In the genomic region with DNA sequence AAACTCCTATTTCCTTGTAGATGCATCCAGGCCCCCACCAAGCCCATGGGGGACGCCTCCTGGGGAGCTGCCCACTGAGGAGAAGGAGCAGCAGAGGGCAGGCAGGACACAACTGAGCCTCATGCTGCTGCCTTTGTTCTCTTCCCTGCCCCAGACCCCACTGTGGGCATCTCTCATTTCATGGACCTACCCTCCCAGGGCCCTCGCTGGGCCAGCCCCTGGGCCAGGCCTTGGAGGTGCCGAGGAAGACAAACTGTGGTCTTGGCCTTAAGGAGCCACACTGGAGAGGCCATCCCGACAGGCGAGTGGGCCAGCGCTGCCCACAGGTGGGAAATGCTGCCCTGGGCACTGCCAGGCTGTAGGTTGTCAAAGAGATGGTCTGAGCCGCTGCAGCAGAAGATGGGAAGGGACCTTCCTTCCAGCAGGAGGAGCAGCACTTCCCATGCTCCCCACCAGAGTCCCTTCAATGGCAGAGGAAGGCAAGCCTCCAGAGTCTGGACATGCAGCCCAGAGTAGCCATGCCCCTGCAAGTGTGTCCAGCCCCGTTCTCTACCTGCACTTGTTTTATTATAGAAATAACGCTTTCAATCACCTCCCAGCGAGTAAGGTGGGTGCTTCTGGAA, we compare ENCODE assay signal across 2 cellular contexts.
TF ChIP-seq lines count a peak whose summit lies in the region.

No MANE protein-coding gene starts in this region.

TF ChIP-seq in HCT116, 20 proteins besides CTCF, POLR2A, EP300 and RAD21 (continued from another document):
- TF ChIP-seq JUND (IDR thresholded peaks at IDR 0.05) = no peak
- no peak for TF ChIP-seq ZFX (IDR thresholded peaks at IDR 0.05)
- no peak for TF ChIP-seq FOSL1 (IDR thresholded peaks at IDR 0.05; ENCODE audit: low read depth)
- TF ChIP-seq, protein P1, sequence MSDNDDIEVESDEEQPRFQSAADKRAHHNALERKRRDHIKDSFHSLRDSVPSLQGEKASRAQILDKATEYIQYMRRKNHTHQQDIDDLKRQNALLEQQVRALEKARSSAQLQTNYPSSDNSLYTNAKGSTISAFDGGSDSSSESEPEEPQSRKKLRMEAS (IDR thresholded peaks at IDR 0.05) = no peak
- no peak for TF ChIP-seq EGR1 (IDR thresholded peaks at IDR 0.05; ENCODE audit: low read depth)
- no peak for TF ChIP-seq CBX3 (IDR thresholded peaks at IDR 0.05; ENCODE audit: low read depth)

TF ChIP-seq in SK-N-SH, 30 proteins besides CTCF, POLR2A, EP300 and RAD21:
- TF ChIP-seq GATA2 (CRISPR knock-in tag; IDR thresholded peaks at IDR 0.05) (no peak), MXI1 (IDR thresholded peaks at IDR 0.05; ENCODE audit: low read depth, low read length) (no peak), RCOR1 (IDR thresholded peaks at IDR 0.05; ENCODE audit: low read length) (no peak), REST (IDR thresholded peaks at IDR 0.05; ENCODE audit: low read depth, low read length) (no peak), FOSL2 (IDR thresholded peaks at IDR 0.05; ENCODE audit: borderline replicate concordance, low read depth) (no peak), FOXM1 (IDR thresholded peaks at IDR 0.05; ENCODE audit: low read depth) (no peak), EZH2phosphoT487 (IDR thresholded peaks at IDR 0.05; ENCODE audit: borderline replicate concordance, low read depth) (no peak), IRF3 (IDR thresholded peaks at IDR 0.05; ENCODE audit: low read depth, low read length) (no peak), NRF1 (IDR thresholded peaks at IDR 0.05; ENCODE audit: low read depth, low read length) (no peak), MEF2A (IDR thresholded peaks at IDR 0.05; ENCODE audit: borderline replicate concordance, low read depth) (no peak), TEAD4 (IDR thresholded peaks at IDR 0.05; ENCODE audit: borderline replicate concordance, insufficient read depth) (no peak), ZBTB33 (IDR thresholded peaks at IDR 0.05; ENCODE audit: borderline replicate concordance, low read depth) (no peak), USF2 (IDR thresholded peaks at IDR 0.05; ENCODE audit: borderline replicate concordance, low read depth, low read length) (no peak), ELF1 (IDR thresholded peaks at IDR 0.05) (no peak), NFIC (IDR thresholded peaks at IDR 0.05; ENCODE audit: borderline replicate concordance) (no peak), SIN3A (IDR thresholded peaks at IDR 0.05; ENCODE audit: borderline replicate concordance, low read depth, low read length) (no peak), TAF1 (IDR thresholded peaks at IDR 0.05; ENCODE audit: borderline replicate concordance, low read depth, low read length) (no peak), CHD2 (IDR thresholded peaks at IDR 0.05; ENCODE audit: low read length, partially characterized antibody) (no peak)
- TF ChIP-seq, protein P1 (IDR thresholded peaks at IDR 0.05; ENCODE audit: low read depth) = no peak
